ENCODE assay signal across 1 cellular context in the genomic region with DNA sequence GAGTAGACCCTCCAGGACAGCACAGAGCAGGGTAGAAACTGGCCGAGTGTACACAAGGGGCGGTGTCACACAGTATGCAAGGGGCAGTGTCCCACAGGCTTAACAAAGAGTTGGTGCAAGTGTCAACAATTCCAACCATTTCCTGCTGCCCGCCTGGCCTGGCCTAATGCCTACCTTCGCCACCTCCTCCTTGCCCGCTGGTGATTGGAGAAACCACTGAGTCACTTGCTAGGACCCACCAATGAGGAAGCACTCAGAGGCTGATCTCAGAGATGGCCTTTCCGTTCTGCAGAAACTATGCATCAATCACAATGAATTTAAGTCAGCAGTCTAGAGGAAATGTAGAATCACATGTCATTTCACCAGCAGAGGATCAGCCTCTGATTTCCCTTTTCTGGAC.
TF ChIP-seq lines count a peak whose summit lies in the region.

No MANE protein-coding gene starts in this region.

TF ChIP-seq in HCT116, 20 proteins besides CTCF, POLR2A, EP300 and RAD21 (continued from another document):
- TF ChIP-seq REST (IDR thresholded peaks at IDR 0.05; ENCODE audit: low read depth) (no peak), POLR2AphosphoS5 (IDR thresholded peaks at IDR 0.05; ENCODE audit: low read depth, low read length) (no peak)
